ENCODE assay signal across 23 cellular contexts in genomic region chr16:84740596-84741071, GRCh38. TPM values are rescaled to one million over a fixed set of nuclear protein-coding genes. Genes with fewer than 3 reads are reported as not detected.
A peak's percentile ranks its signal among the peaks of the same experiment; 100 is the strongest.
DNase-seq lines count a peak whose midpoint lies in the region; ATAC-seq and TF ChIP-seq lines count a peak whose summit lies in the region.
"Had no signal": no experiment of that assay in that cellular context is flagged by ENCODE, and none has a peak within 500 bp of the region (broad histone marks: within the 10 kb centered on the region; RNA-seq: fewer than 3 reads in every experiment).

No MANE protein-coding gene starts in this region.

- 93% methylated on average over 5 of the region's 5 CpGs for WGBS in endodermal cell (ENCODE audit: insufficient coverage in 1 of 2, insufficient read length in 1 of 2), 2 experiments
- WGBS in esophagus squamous epithelium, 2 donors: 55 to 71% methylated on average over 5 of the region's 5 CpGs

- H3K4me3 Mint-ChIP-seq in endodermal cell: no peak overlapping the region
- H3K4me3 Mint-ChIP-seq: CD4-positive, CD25-positive, alpha-beta regulatory T cell had no signal

- H3K27ac Mint-ChIP-seq in endodermal cell: no peak overlapping the region
- H3K27ac Mint-ChIP-seq: CD4-positive, CD25-positive, alpha-beta regulatory T cell had no signal

- CTCF ChIA-PET in HEK293 (lab: Yijun Ruan, JAX): interaction anchor here (0.6 to 8.0 kb wide), 6 partner anchors 12 to 230 kb away, joined by 3 to 112 read pairs (median 62); no protein-coding TSS in a partner anchor
- CTCF ChIA-PET in A673 (lab: Charles Lee): no interaction called here

- H3K36me3 Mint-ChIP-seq in endodermal cell (ENCODE audit: low read depth): peaks cover 29% of the 10 kb centered on the region

- H3K36me3 ChIP-seq in HEK293 (ENCODE audit: control insufficient read depth in 2 of 2, insufficient read depth in 1 of 2, low read length in 2 of 2) (peaks cover 0 to 43% of the 10 kb centered on the region in 2 experiments; a peak in 2 of 3 replicates), endodermal cell (ENCODE audit: control insufficient read depth, insufficient read depth, low read length) (peaks cover 42% of the 10 kb centered on the region), osteoblast (ENCODE audit: insufficient read depth, low read length) (peaks cover 14% of the 10 kb centered on the region), HAP-1 (replicated peaks) (peaks cover 53% of the 10 kb centered on the region), A673 (ENCODE audit: insufficient read depth, low read length, poor library complexity, severe bottlenecking) (peaks cover 6% of the 10 kb centered on the region), esophagus squamous epithelium (peaks cover 0 to 41% (median 0%) of the 10 kb centered on the region in 3 donors)

- H3K79me2 ChIP-seq in osteoblast (ENCODE audit: insufficient read depth, low read length): peaks cover 82% of the 10 kb centered on the region

- no peak for ATAC-seq in GM21390 (IDR thresholded peaks at IDR 0.05; ENCODE audit: unreplicated experiment)
- ATAC-seq: mucosa of descending colon had no signal

- DNase-seq in C1 segment of cervical spinal cord (lab: John Stamatoyannopoulos, UW) (peak in 8 of 14 donors; percentile 13 to 46 (median 26)), endodermal cell (no peak), osteoblast (ENCODE audit: insufficient read length, low spot score, missing footprints) (no peak), HAP-1 (ENCODE audit: low spot score in 2 of 2) (no peak), A673 (ENCODE audit: low spot score) (no peak), esophagus squamous epithelium (lab: John Stamatoyannopoulos, UW) (no peak)
- DNase-seq: activated CD4-positive, alpha-beta T cell treated with anti-CD3 and anti-CD28 coated beads for 4 hours; activated naive CD4-positive, alpha-beta T cell; CD4-positive, CD25-positive, alpha-beta regulatory T cell; cortex of kidney; DMS79 treated with DMSO at 0.1 percent for 48 hours; KBM-7; kidney; mucosa of descending colon; NCI-H1105; NCI-H226; SIG-M5; transverse colon had no signal

- BruUV-seq in A673 (replicated peaks; lab: Mats Ljungman, UMichigan): no TSS peak

- TF ChIP-seq POLR2A in esophagus squamous epithelium (IDR thresholded peaks at IDR 0.05): no peak

- H3K27me3 ChIP-seq in endodermal cell (ENCODE audit: control insufficient read depth, insufficient read depth, low read length, poor library complexity, severe bottlenecking) (no peaks in the 10 kb centered on the region), osteoblast (ENCODE audit: insufficient read depth, low read length) (no peaks in the 10 kb centered on the region), HAP-1 (ENCODE audit: low read depth) (no peaks in the 10 kb centered on the region), A673 (replicated peaks; ENCODE audit: insufficient read depth, low read depth, low read length, poor library complexity) (no peaks in the 10 kb centered on the region), esophagus squamous epithelium (no peaks in the 10 kb centered on the region)
- H3K27me3 ChIP-seq: hepatocyte, transverse colon had no signal

- H3K9me3 Mint-ChIP-seq in endodermal cell: no peaks in the 10 kb centered on the region

- no peaks in the 10 kb centered on the region for H3K27me3 Mint-ChIP-seq in endodermal cell (ENCODE audit: insufficient read depth)
- H3K27me3 Mint-ChIP-seq: CD4-positive, CD25-positive, alpha-beta regulatory T cell had no signal

- H2AFZ ChIP-seq in osteoblast (ENCODE audit: low read length): no peak overlapping the region
- H2AFZ ChIP-seq: hepatocyte had no signal

- H3K9me3 ChIP-seq in HEK293 (ENCODE audit: control insufficient read depth, insufficient read depth, low read depth, low read length) (no peaks in the 10 kb centered on the region), endodermal cell (ENCODE audit: control insufficient read depth, low read length) (no peaks in the 10 kb centered on the region), osteoblast (ENCODE audit: low read depth, low read length) (no peaks in the 10 kb centered on the region), HAP-1 (no peaks in the 10 kb centered on the region), A673 (ENCODE audit: low read depth, low read length, poor library complexity, severe bottlenecking) (no peaks in the 10 kb centered on the region), esophagus squamous epithelium (no peaks in the 10 kb centered on the region)
- H3K9me3 ChIP-seq: mucosa of descending colon, transverse colon had no signal

- H3K4me1 ChIP-seq in HEK293 (ENCODE audit: control insufficient read depth, insufficient read depth, low read length): peaks cover 6% of the 10 kb centered on the region
- peaks cover 7% of the 10 kb centered on the region for H3K4me1 ChIP-seq in endodermal cell (ENCODE audit: control insufficient read depth, insufficient read depth, low read length)
- H3K4me1 ChIP-seq in osteoblast (ENCODE audit: insufficient read depth, low read length): peaks cover 27% of the 10 kb centered on the region
- peaks cover 13% of the 10 kb centered on the region for H3K4me1 ChIP-seq in HAP-1
- H3K4me1 ChIP-seq in A673 (ENCODE audit: insufficient read depth, low read length, poor library complexity, severe bottlenecking): peaks cover 54% of the 10 kb centered on the region
- peaks cover 29 to 77% (median 39%) of the 10 kb centered on the region in 3 donors for H3K4me1 ChIP-seq in esophagus squamous epithelium

- TF ChIP-seq CTCF in HEK293 (tag by site-specific recombination; IDR thresholded peaks at IDR 0.05) (no peak), endodermal cell (conservative IDR thresholded peaks at IDR 0.05) (no peak), osteoblast (IDR thresholded peaks at IDR 0.05; ENCODE audit: extremely low read depth, low read depth, low read length) (no peak), A673 (conservative IDR thresholded peaks at IDR 0.05; ENCODE audit: low read depth, low read length) (no peak), esophagus squamous epithelium (IDR thresholded peaks at IDR 0.05) (no peak)

- POLR2A ChIA-PET in HEK293 (lab: Yijun Ruan, JAX) (no interaction called here), A673 (lab: Charles Lee; ENCODE audit: low non-redundant PET) (no interaction called here)

- in situ Hi-C loops in HAP-1 (cut with MboI; ENCODE audit: low sequenced_read_pairs): no loop called here

- H3K4me3 ChIP-seq in HEK293 (ENCODE audit: low read depth, low read length) (no peak overlapping the region), endodermal cell (ENCODE audit: low read length) (no peak overlapping the region), osteoblast (ENCODE audit: insufficient read depth, low read length) (no peak overlapping the region), HAP-1 (no peak overlapping the region), A673 (ENCODE audit: low read depth, low read length, poor library complexity, severe bottlenecking) (no peak overlapping the region), esophagus squamous epithelium (no peak overlapping the region)
- H3K4me3 ChIP-seq: hepatocyte, mucosa of descending colon, skin epidermis, transverse colon had no signal

- intact Hi-C loops in A673 (cut with micrococcal nuclease; ENCODE audit: unreplicated experiment): no loop called here
- intact Hi-C loops in esophagus squamous epithelium (cut with DNase I): no loop called here

- peaks cover 43% of the 10 kb centered on the region for H4K20me1 ChIP-seq in osteoblast (ENCODE audit: insufficient read depth, low read length)

- H3K9ac ChIP-seq in endodermal cell (ENCODE audit: extremely low read depth, low read length, poor library complexity, severe bottlenecking): no peak overlapping the region

- H3K27ac ChIP-seq in HEK293 (ENCODE audit: extremely low read depth, low read depth, low read length) (no peak overlapping the region), endodermal cell (ENCODE audit: low read depth, low read length) (peak overlapping the region; percentile 29), osteoblast (ENCODE audit: low read depth, low read length) (peak overlapping the region; percentile 90), A673 (ENCODE audit: low read depth, low read length, poor library complexity, severe bottlenecking) (no peak overlapping the region), esophagus squamous epithelium (peak overlapping the region in 1 of 4 donors; percentile 83)
- H3K27ac ChIP-seq: HL-60, skin epidermis had no signal

- H3K4me1 Mint-ChIP-seq in endodermal cell: peaks cover 17% of the 10 kb centered on the region

- no peak overlapping the region for H3K4me2 ChIP-seq in osteoblast (ENCODE audit: insufficient read depth, low read length)
- H3K4me2 ChIP-seq: hepatocyte had no signal

TF ChIP-seq in HEK293, 187 proteins besides CTCF, POLR2A, EP300 and RAD21:
- TF ChIP-seq ZNF514 (tag by site-specific recombination; IDR thresholded peaks at IDR 0.05) (no peak), ZNF362 (tag by site-specific recombination; IDR thresholded peaks at IDR 0.05) (no peak), ZNF174 (tag by site-specific recombination; IDR thresholded peaks at IDR 0.05) (no peak), ZNF513 (tag by site-specific recombination; IDR thresholded peaks at IDR 0.05) (no peak), ZNF585B (tag by site-specific recombination; IDR thresholded peaks at IDR 0.05) (no peak), SCRT2 (tag by site-specific recombination; IDR thresholded peaks at IDR 0.05) (peak; percentile 93)

RNA-seq across cellular contexts. Expression of gene USP10, which starts 40.8 kb away (rescaled TPM):
- total RNA-seq in endodermal cell (100 to 1,000 TPM; 148 to 149 TPM), osteoblast (41.8 and 43.1 TPM in 2 replicates), A673 (2021) (165 and 171 TPM in 2 replicates), esophagus squamous epithelium (10 to 100 TPM; 44.7 to 71.5 (median 56.0) TPM)
- 98.7 TPM for polyA plus RNA-seq in endodermal cell (2013, experiment 1 of 2)
- polyA plus RNA-seq in endodermal cell (2013, experiment 2 of 2): 86.0 TPM

Comparison
In these comparisons a context has a peak if more than half of its experiments do, and no peak if none do; other contexts are left out.
1. DNase-seq: peak in C1 segment of cervical spinal cord (8 of 14); none in endodermal cell (single experiment), osteoblast (single experiment), HAP-1 (0 of 2), A673 (single experiment) and esophagus squamous epithelium (single experiment).
2. H3K27ac ChIP-seq: peak in endodermal cell (single experiment) and osteoblast (single experiment); none in HEK293 (single experiment) and A673 (single experiment).